ENCODE assay signal across 15 cellular contexts in genomic region chr22:27973851-27974250, GRCh38.
"Had no signal": no experiment of that assay in that cellular context is flagged by ENCODE, and none has a peak within 500 bp of the region (broad histone marks: within the 10 kb centered on the region; RNA-seq: fewer than 3 reads in every experiment).

No MANE protein-coding gene starts in this region.

- FAIRE-seq: frontal cortex, keratinocyte, TTC549 had no signal

- DNase-seq: activated CD4-positive, alpha-beta memory T cell treated with anti-CD3 and anti-CD28 coated beads, Interleukin-2, amount 10 ng/mL, durations not matched to agents 7 days and 5 days; activated CD4-positive, alpha-beta T cell treated with anti-CD3 and anti-CD28 coated beads for 4 hours; activated naive CD4-positive, alpha-beta T cell treated with anti-CD3 and anti-CD28 coated beads for 36 hours; activated T-cell treated with anti-CD3 and anti-CD28 coated beads, Interleukin-2, amount 50 U/mL, for 24 hours; anterior cingulate cortex; caudate nucleus; hypothalamus; ovary; stimulated activated CD4-positive, alpha-beta T cell treated with anti-CD3 and anti-CD28 coated beads, Interleukin-4, amount 100 ng/mL, for 24 hours; SW 1271; T-helper 2 cell; testis had no signal
